ENCODE assay signal across 9 cellular contexts in genomic region chr6:137707038-137707589, GRCh38.
A peak's percentile ranks its signal among the peaks of the same experiment; 100 is the strongest.
DNase-seq lines count a peak whose midpoint lies in the region; ATAC-seq and TF ChIP-seq lines count a peak whose summit lies in the region.
"Had no signal": no experiment of that assay in that cellular context is flagged by ENCODE, and none has a peak within 500 bp of the region (broad histone marks: within the 10 kb centered on the region; RNA-seq: fewer than 3 reads in every experiment).

No MANE protein-coding gene starts in this region.

- H3K27me3 Mint-ChIP-seq in activated CD8-positive, alpha-beta memory T cell treated with anti-CD3 and anti-CD28 coated beads, Interleukin-2, amount 10 ng/mL, durations not matched to agents 7 days and 5 days: no peaks in the 10 kb centered on the region
- H3K27me3 Mint-ChIP-seq in central memory CD8-positive, alpha-beta T cell: no peaks in the 10 kb centered on the region

- H3K9me3 ChIP-seq in OCI-LY3 (ENCODE audit: insufficient read depth, low read length) (no peaks in the 10 kb centered on the region), spleen (no peaks in the 10 kb centered on the region)
- H3K9me3 ChIP-seq: suprapubic skin had no signal

- H3K79me2 ChIP-seq in OCI-LY3 (ENCODE audit: low read length): peaks cover 14% of the 10 kb centered on the region

- peaks cover 73% of the 10 kb centered on the region for H3K4me1 Mint-ChIP-seq in activated CD8-positive, alpha-beta memory T cell treated with anti-CD3 and anti-CD28 coated beads, Interleukin-2, amount 10 ng/mL, durations not matched to agents 7 days and 5 days
- H3K4me1 Mint-ChIP-seq in central memory CD8-positive, alpha-beta T cell: peaks cover 43% of the 10 kb centered on the region

- peaks cover 59% of the 10 kb centered on the region for H3K4me1 ChIP-seq in OCI-LY3 (ENCODE audit: low read length)
- peaks cover 12 to 56% (median 32%) of the 10 kb centered on the region in 6 donors for H3K4me1 ChIP-seq in spleen

- WGBS in spleen, 5 donors: 79 to 85% (median 83%) methylated on average over 9 of the region's 9 CpGs

- H3K4me2 ChIP-seq in OCI-LY3 (ENCODE audit: low read length): peak overlapping the region; percentile 82

- TF ChIP-seq POLR2A in spleen (IDR thresholded peaks at IDR 0.05): no peak

- CTCF ChIA-PET in activated CD8-positive, alpha-beta memory T cell treated with anti-CD3 and anti-CD28 coated beads, Interleukin-2, amount 10 ng/mL, durations not matched to agents 7 days and 5 days (lab: Charles Lee): interaction anchor here (0.7 to 3.9 kb wide), 35 partner anchors 8 to 401 kb away, joined by 3 to 73 read pairs (median 7); partner anchors contain the start of gene TNFAIP3

- intact Hi-C loops in spleen (cut with DNase I; ENCODE audit: low total_unique reads): loop anchor here (5.0 to 10.0 kb wide), 3 partner anchors 98 to 240 kb away; no protein-coding TSS in a partner anchor

- TF ChIP-seq CTCF in OCI-LY3 (IDR thresholded peaks at IDR 0.05; ENCODE audit: low read depth, low read length) (no peak), spleen (IDR thresholded peaks at IDR 0.05 in 8 of 11, conservative IDR thresholded peaks at IDR 0.05 in 3 of 11) (no peak)

- H4K20me1 ChIP-seq in OCI-LY3 (ENCODE audit: insufficient read depth, low read length): no peaks in the 10 kb centered on the region

- DNase-seq in activated CD8-positive, alpha-beta memory T cell treated with anti-CD3 and anti-CD28 coated beads, Interleukin-2, amount 10 ng/mL, durations not matched to agents 7 days and 5 days: no peak
- no peak for DNase-seq in activated CD8-positive, alpha-beta memory T cell treated with anti-CD3 and anti-CD28 coated beads for 24 hours
- DNase-seq in central memory CD8-positive, alpha-beta T cell (ENCODE audit: low spot score in 2 of 2): no peak
- DNase-seq in spleen: no peak
- DNase-seq in inferior parietal cortex (ENCODE audit: extremely low spot score): no peak
- DNase-seq in NK-92 treated with Interleukin-12 subunit alpha and Interleukin-12 subunit beta, amount 100 ng/mL, for 24 hours (lab: John Stamatoyannopoulos, UW): no peak
- no peak for DNase-seq in mucosa of gallbladder (ENCODE audit: low spot score)

- H3K27me3 ChIP-seq in OCI-LY3 (ENCODE audit: low read depth, low read length): no peaks in the 10 kb centered on the region
- no peaks in the 10 kb centered on the region for H3K27me3 ChIP-seq in spleen (replicated peaks in 1 of 7)
- H3K27me3 ChIP-seq: suprapubic skin had no signal

- no peak overlapping the region for H2AFZ ChIP-seq in OCI-LY3 (ENCODE audit: low read depth, low read length)

- peaks cover 17% of the 10 kb centered on the region for H3K36me3 Mint-ChIP-seq in activated CD8-positive, alpha-beta memory T cell treated with anti-CD3 and anti-CD28 coated beads, Interleukin-2, amount 10 ng/mL, durations not matched to agents 7 days and 5 days
- H3K36me3 Mint-ChIP-seq in central memory CD8-positive, alpha-beta T cell (ENCODE audit: insufficient read depth): peaks cover 19% of the 10 kb centered on the region

- H3K9ac ChIP-seq in OCI-LY3 (ENCODE audit: low read length): peak overlapping the region; percentile 53

- peaks cover 7% of the 10 kb centered on the region for H3K9me3 Mint-ChIP-seq in activated CD8-positive, alpha-beta memory T cell treated with anti-CD3 and anti-CD28 coated beads, Interleukin-2, amount 10 ng/mL, durations not matched to agents 7 days and 5 days (ENCODE audit: low read depth)
- H3K9me3 Mint-ChIP-seq in central memory CD8-positive, alpha-beta T cell: peaks cover 3% of the 10 kb centered on the region

- peak overlapping the region; percentile 59 for H3K4me3 Mint-ChIP-seq in activated CD8-positive, alpha-beta memory T cell treated with anti-CD3 and anti-CD28 coated beads, Interleukin-2, amount 10 ng/mL, durations not matched to agents 7 days and 5 days
- peak overlapping the region; percentile 74 for H3K4me3 Mint-ChIP-seq in central memory CD8-positive, alpha-beta T cell

- peak overlapping the region; percentile 68 for H3K4me3 ChIP-seq in OCI-LY3 (ENCODE audit: low read length)
- no peak overlapping the region for H3K4me3 ChIP-seq in spleen
- H3K4me3 ChIP-seq: suprapubic skin had no signal

- peak overlapping the region; percentile 37; the same call in 1 of the 2 replicates for H3K27ac ChIP-seq in OCI-LY3 (ENCODE audit: low read length)
- H3K27ac ChIP-seq in spleen: peak overlapping the region in 6 of 8 donors; percentile 24 to 77 (median 58)
- H3K27ac ChIP-seq: suprapubic skin had no signal

- peak overlapping the region; percentile 90 for H3K27ac Mint-ChIP-seq in activated CD8-positive, alpha-beta memory T cell treated with anti-CD3 and anti-CD28 coated beads, Interleukin-2, amount 10 ng/mL, durations not matched to agents 7 days and 5 days
- peak overlapping the region; percentile 99 for H3K27ac Mint-ChIP-seq in central memory CD8-positive, alpha-beta T cell (ENCODE audit: low read depth)

- no peaks in the 10 kb centered on the region for H3K36me3 ChIP-seq in OCI-LY3 (replicated peaks; ENCODE audit: low read depth, low read length)
- no peaks in the 10 kb centered on the region for H3K36me3 ChIP-seq in spleen
- H3K36me3 ChIP-seq: suprapubic skin had no signal

- no peak for ATAC-seq in activated CD8-positive, alpha-beta memory T cell treated with anti-CD3 and anti-CD28 coated beads, Interleukin-2, amount 10 ng/mL, durations not matched to agents 7 days and 5 days
- no peak for ATAC-seq in central memory CD8-positive, alpha-beta T cell (replicated peaks; ENCODE audit: extremely low read depth, poor library complexity, severe bottlenecking)
